Comparison of ENCODE assay signal across 9 cellular contexts in genomic region chr5:119397518-119398380, GRCh38. TPM values are rescaled to one million over a fixed set of nuclear protein-coding genes. Genes with fewer than 3 reads are reported as not detected.
DNase-seq lines count a peak whose midpoint lies in the region; ATAC-seq and TF ChIP-seq lines count a peak whose summit lies in the region.
"Had no signal": no experiment of that assay in that cellular context is flagged by ENCODE, and none has a peak within 500 bp of the region (broad histone marks: within the 10 kb centered on the region; RNA-seq: fewer than 3 reads in every experiment).

No MANE protein-coding gene starts in this region.

- H3K4me1 ChIP-seq in vagina: peaks cover 50% of the 10 kb centered on the region

- no peak for TF ChIP-seq POLR2A in GM18505 (IDR thresholded peaks at IDR 0.05; ENCODE audit: borderline replicate concordance, extremely low read depth, insufficient read depth, insufficient read length)
- no peak for TF ChIP-seq POLR2A in vagina (IDR thresholded peaks at IDR 0.05)

- intact Hi-C loops in dendritic cell treated with granulocyte-macrophage colony-stimulating factor and Interleukin-4, amounts not matched to agents 40 ng/mL and 50 ng/mL, for 4 days (cut with micrococcal nuclease): no loop called here
- intact Hi-C loops in vagina (cut with DNase I): no loop called here

- no peak for TF ChIP-seq CTCF in vagina (IDR thresholded peaks at IDR 0.05)

- H3K4me3 ChIP-seq in MG63 (0 out of 2 replicates have a peak overlapping the region, but pooled peaks have one; percentile 1), vagina (no peak overlapping the region)
- H3K4me3 ChIP-seq: right lobe of liver had no signal

- H3K36me3 Mint-ChIP-seq in dendritic cell treated with granulocyte-macrophage colony-stimulating factor and Interleukin-4, amounts not matched to agents 40 ng/mL and 50 ng/mL, for 4 days (ENCODE audit: low read depth): peaks cover 29% of the 10 kb centered on the region

- H3K9me3 ChIP-seq in MG63: no peaks in the 10 kb centered on the region
- H3K9me3 ChIP-seq in vagina: no peaks in the 10 kb centered on the region
- H3K9me3 ChIP-seq: right lobe of liver had no signal

- peak overlapping the region; percentile 50 for H3K27ac Mint-ChIP-seq in dendritic cell treated with granulocyte-macrophage colony-stimulating factor and Interleukin-4, amounts not matched to agents 40 ng/mL and 50 ng/mL, for 4 days

- H3K27me3 ChIP-seq in MG63 (no peaks in the 10 kb centered on the region), vagina (no peaks in the 10 kb centered on the region)
- H3K27me3 ChIP-seq: right lobe of liver had no signal

- peak overlapping the region; percentile 36 for H3K27ac ChIP-seq in vagina

- DNase-seq in MG63 (no peak), vagina (ENCODE audit: extremely low spot score in 2 of 2) (no peak), germinal center (ENCODE audit: low spot score) (no peak), iPS-NIHi7 (ENCODE audit: extremely low spot score) (no peak), NCI-H2081 treated with DMSO at 0.1 percent for 48 hours (lab: John Stamatoyannopoulos, UW) (no peak)
- DNase-seq: right lobe of liver had no signal

- H3K36me3 ChIP-seq in MG63 (peaks cover 2% of the 10 kb centered on the region; the same call in 1 of the 2 replicates), vagina (no peaks in the 10 kb centered on the region)

- H3K4me1 Mint-ChIP-seq in dendritic cell treated with granulocyte-macrophage colony-stimulating factor and Interleukin-4, amounts not matched to agents 40 ng/mL and 50 ng/mL, for 4 days (ENCODE audit: low read depth): peaks cover 51% of the 10 kb centered on the region

- ATAC-seq in GM18505 (IDR thresholded peaks at IDR 0.05; ENCODE audit: unreplicated experiment): peak; percentile 49
- peak; percentile 47 for ATAC-seq in GM21737 (IDR thresholded peaks at IDR 0.05; ENCODE audit: unreplicated experiment)

- no peaks in the 10 kb centered on the region for H3K9me3 Mint-ChIP-seq in dendritic cell treated with granulocyte-macrophage colony-stimulating factor and Interleukin-4, amounts not matched to agents 40 ng/mL and 50 ng/mL, for 4 days

- H3K27me3 Mint-ChIP-seq in dendritic cell treated with granulocyte-macrophage colony-stimulating factor and Interleukin-4, amounts not matched to agents 40 ng/mL and 50 ng/mL, for 4 days: no peaks in the 10 kb centered on the region

- H3K4me3 Mint-ChIP-seq in dendritic cell treated with granulocyte-macrophage colony-stimulating factor and Interleukin-4, amounts not matched to agents 40 ng/mL and 50 ng/mL, for 4 days: no peak overlapping the region

RNA-seq across cellular contexts. Expression of gene TNFAIP8, which starts 41.9 kb away (rescaled TPM):
- 12.1 and 22.2 TPM in 2 replicates for total RNA-seq in MG63 (2014; rRNA removed; shearing (Covaris generic); ENCODE audit: low replicate concordance)
- total RNA-seq in vagina: 34.4 TPM

RNA-seq across cellular contexts. Expression of gene HSD17B4, which starts 54.5 kb away (rescaled TPM):
- total RNA-seq in MG63 (2014; rRNA removed; shearing (Covaris generic); ENCODE audit: low replicate concordance): 156 and 198 TPM in 2 replicates
- total RNA-seq in vagina: 137 TPM
